ENCODE assay signal across 31 cellular contexts in genomic region chr14:96649327-96649601, GRCh38.
DNase-seq lines count a peak whose midpoint lies in the region; ATAC-seq and TF ChIP-seq lines count a peak whose summit lies in the region.
"Had no signal": no experiment of that assay in that cellular context is flagged by ENCODE, and none has a peak within 500 bp of the region (broad histone marks: within the 10 kb centered on the region; RNA-seq: fewer than 3 reads in every experiment).

No MANE protein-coding gene starts in this region.

- no peaks in the 10 kb centered on the region for H3K9me3 Mint-ChIP-seq in MCF 10A (ENCODE audit: unreplicated experiment)
- H3K9me3 Mint-ChIP-seq: GM23338 had no signal

- no TSS peak for BruUV-seq in MCF 10A (replicated peaks; lab: Mats Ljungman, UMichigan)

- DNase-seq in DMS 273 (lab: John Stamatoyannopoulos, UW; ENCODE audit: unreplicated experiment) (peak; percentile 67), DMS 273 treated with DMSO at 0.1 percent for 48 hours (lab: John Stamatoyannopoulos, UW) (no peak), NCI-H2029 treated with DMSO at 0.1 percent for 48 hours (lab: John Stamatoyannopoulos, UW) (peak; percentile 32), left lung (no peak), upper lobe of right lung (no peak), MCF 10A (ENCODE audit: unreplicated experiment) (no peak), NCI-H2107 (lab: John Stamatoyannopoulos, UW) (no peak)
- DNase-seq: Calu3, DMS53, EL, GDM1, HFFc6, Kasumi-1, MV-4-11, NCI-H1105, NCI-H146, NCI-H1930, NCI-H446, NCI-H774, PC-9, T-cell had no signal

- peaks cover 6% of the 10 kb centered on the region for H3K36me3 Mint-ChIP-seq in MCF 10A (ENCODE audit: insufficient read depth, unreplicated experiment)
- H3K36me3 Mint-ChIP-seq: T-cell had no signal

- H3K27me3 Mint-ChIP-seq in MCF 10A (ENCODE audit: insufficient read depth, unreplicated experiment), result peaks cover 65% of the 10 kb centered on the region

- H3K4me3 ChIP-seq in left lung, result no peak overlapping the region
- no peak overlapping the region for H3K4me3 ChIP-seq in upper lobe of right lung
- H3K4me3 ChIP-seq: GM12878, GM23338, HAP-1, PC-9, SJSA1 had no signal

- POLR2A ChIA-PET in MCF 10A (lab: Yijun Ruan, JAX), result no interaction called here

- H3K27me3 ChIP-seq in left lung, result no peaks in the 10 kb centered on the region
- no peaks in the 10 kb centered on the region for H3K27me3 ChIP-seq in upper lobe of right lung
- H3K27me3 ChIP-seq: SJSA1 had no signal

- H3K4me1 Mint-ChIP-seq in MCF 10A (ENCODE audit: insufficient read depth, unreplicated experiment), result no peaks in the 10 kb centered on the region
- H3K4me1 Mint-ChIP-seq: B cell, GM23338, T-cell had no signal

- H3K27ac ChIP-seq in left lung (no peak overlapping the region), upper lobe of right lung (no peak overlapping the region)
- H3K27ac ChIP-seq: 22Rv1, C4-2B, PC-9, SJSA1 had no signal

- intact Hi-C loops in left lung (cut with DNase I), result no loop called here
- intact Hi-C loops in upper lobe of right lung (cut with DNase I), result no loop called here
- intact Hi-C loops in MCF 10A (cut with micrococcal nuclease), result no loop called here

- H3K27ac Mint-ChIP-seq in MCF 10A (ENCODE audit: low read depth, unreplicated experiment), result no peak overlapping the region
- H3K27ac Mint-ChIP-seq: B cell, GM23338, HFFc6, T-cell had no signal

- peak; percentile 96 for ATAC-seq in left lung
- peak; percentile 85 for ATAC-seq in upper lobe of right lung
- no peak for ATAC-seq in SK-N-SH treated with all-trans-retinoic acid at 6 μM for 48 hours
- ATAC-seq: GM12878, GM23338, HepG2, Right ventricle myocardium inferior, T-cell had no signal

- TF ChIP-seq CTCF in left lung (IDR thresholded peaks at IDR 0.05) (no peak), upper lobe of right lung (IDR thresholded peaks at IDR 0.05) (no peak), MCF 10A (IDR thresholded peaks at IDR 0.05; ENCODE audit: unreplicated experiment) (no peak)

- H3K9me3 ChIP-seq in left lung (peaks cover 0 to 9% of the 10 kb centered on the region in 2 donors), upper lobe of right lung (no peaks in the 10 kb centered on the region)
- H3K9me3 ChIP-seq: HAP-1, SJSA1 had no signal

- no peaks in the 10 kb centered on the region for H3K36me3 ChIP-seq in left lung
- no peaks in the 10 kb centered on the region for H3K36me3 ChIP-seq in upper lobe of right lung
- H3K36me3 ChIP-seq: HAP-1, SJSA1 had no signal

- CTCF ChIA-PET in MCF 10A (lab: Yijun Ruan, JAX), result no interaction called here

- H3K4me1 ChIP-seq in left lung (no peaks in the 10 kb centered on the region), upper lobe of right lung (no peaks in the 10 kb centered on the region)
- H3K4me1 ChIP-seq: HAP-1, SJSA1 had no signal

- no peak overlapping the region for H3K4me3 Mint-ChIP-seq in MCF 10A (ENCODE audit: unreplicated experiment)
- H3K4me3 Mint-ChIP-seq: B cell, GM23338, HFFc6, T-cell had no signal

TF ChIP-seq in SK-N-SH treated with all-trans-retinoic acid at 6 μM for 48 hours, 23 proteins besides CTCF, POLR2A, EP300 and RAD21:
- TF ChIP-seq BACH2 (CRISPR knock-in tag; IDR thresholded peaks at IDR 0.05; ENCODE audit: borderline replicate concordance), result no peak
TF ChIP-seq in SK-N-SH treated with all-trans-retinoic acid at 6 μM for 48 hours: peak in this region for 0.

Comparison
In these comparisons a context has a peak if more than half of its experiments do, and no peak if none do; other contexts are left out.
1. DNase-seq: peak in DMS 273 (single experiment) and NCI-H2029 treated with DMSO at 0.1 percent for 48 hours (single experiment); none in DMS 273 treated with DMSO at 0.1 percent for 48 hours (single experiment), left lung (0 of 2), upper lobe of right lung (single experiment), MCF 10A (single experiment) and NCI-H2107 (single experiment).